ENCODE assay signal across 1 cellular context in genomic region chrX:2781698-2782097, GRCh38.
TF ChIP-seq lines count a peak whose summit lies in the region.

No MANE protein-coding gene starts in this region.

TF ChIP-seq in SK-N-SH, 30 proteins besides CTCF, POLR2A, EP300 and RAD21:
- TF ChIP-seq RCOR1 (IDR thresholded peaks at IDR 0.05; ENCODE audit: low read length) (no peak), SMC3 (IDR thresholded peaks at IDR 0.05; ENCODE audit: low read depth, low read length) (no peak), YY1 (IDR thresholded peaks at IDR 0.05; ENCODE audit: low read depth) (no peak), SIN3A (IDR thresholded peaks at IDR 0.05; ENCODE audit: borderline replicate concordance, low read depth, low read length) (no peak), FOSL2 (IDR thresholded peaks at IDR 0.05; ENCODE audit: borderline replicate concordance, low read depth) (no peak), TCF12 (IDR thresholded peaks at IDR 0.05) (no peak)
